In genomic region chr14:61491224-61491623, GRCh38 we compare ENCODE assay signal across 16 cellular contexts.
DNase-seq lines count a peak whose midpoint lies in the region; ATAC-seq and TF ChIP-seq lines count a peak whose summit lies in the region.
"Had no signal": no experiment of that assay in that cellular context is flagged by ENCODE, and none has a peak within 500 bp of the region (broad histone marks: within the 10 kb centered on the region; RNA-seq: fewer than 3 reads in every experiment).

No MANE protein-coding gene starts in this region.

- H3K27ac ChIP-seq in OCI-LY1 (ENCODE audit: low read depth, low read length, poor library complexity, severe bottlenecking) (peak overlapping the region; percentile 22), layer of hippocampus (ENCODE audit: low read depth, low read length) (peak overlapping the region; percentile 70), spleen (peak overlapping the region in 7 of 8 donors; percentile 56 to 89 (median 81))

- no peaks in the 10 kb centered on the region for H3K9me2 ChIP-seq in OCI-LY1 (ENCODE audit: low read depth, low read length)

- H3K9me3 ChIP-seq in OCI-LY1 (ENCODE audit: low read length) (no peaks in the 10 kb centered on the region), spleen (no peaks in the 10 kb centered on the region)

- TF ChIP-seq POLR2A in spleen (IDR thresholded peaks at IDR 0.05) = no peak

- TF ChIP-seq CTCF in OCI-LY1 (IDR thresholded peaks at IDR 0.05; ENCODE audit: low read length) (no peak), spleen (IDR thresholded peaks at IDR 0.05 in 8 of 11, conservative IDR thresholded peaks at IDR 0.05 in 3 of 11) (no peak)

- H3F3A ChIP-seq in OCI-LY1 (ENCODE audit: insufficient read depth, low read length) = no peaks in the 10 kb centered on the region

- 0 to 32% (median 0%) methylated on average over 1 of the region's 1 CpG for WGBS in spleen, 5 donors

- H3K4me2 ChIP-seq in OCI-LY1 (ENCODE audit: low read length) = no peak overlapping the region

- H3K36me3 ChIP-seq in OCI-LY1 (ENCODE audit: insufficient read depth, low read length) = no peaks in the 10 kb centered on the region
- H3K36me3 ChIP-seq in spleen = peaks cover 0 to 65% (median 10%) of the 10 kb centered on the region in 6 donors

- no peak overlapping the region for H2AFZ ChIP-seq in OCI-LY1 (ENCODE audit: low read length)

- no peaks in the 10 kb centered on the region for H4K20me1 ChIP-seq in OCI-LY1 (ENCODE audit: insufficient read depth, low read length)

- intact Hi-C loops in spleen (cut with DNase I; ENCODE audit: low total_unique reads) = no loop called here

- H3K4me3 ChIP-seq in OCI-LY1 (ENCODE audit: low read depth, low read length, poor library complexity, severe bottlenecking) (no peak overlapping the region), spleen (peak overlapping the region in 1 of 8 donors; percentile 47)

- no peaks in the 10 kb centered on the region for H3K79me2 ChIP-seq in OCI-LY1 (ENCODE audit: insufficient read depth, low read length)

- H3K27me3 ChIP-seq in OCI-LY1 (ENCODE audit: insufficient read depth, low read length) (no peaks in the 10 kb centered on the region), layer of hippocampus (ENCODE audit: control insufficient read depth, insufficient read depth, low read length) (no peaks in the 10 kb centered on the region), spleen (replicated peaks in 1 of 7) (no peaks in the 10 kb centered on the region)

- H3K4me1 ChIP-seq in OCI-LY1 (ENCODE audit: insufficient read depth, low read length, severe bottlenecking) (peaks cover 56% of the 10 kb centered on the region), spleen (peaks cover 11 to 94% (median 46%) of the 10 kb centered on the region in 6 donors)

- peak; percentile 35 for DNase-seq in H4 (ENCODE audit: low spot score)
- DNase-seq in spleen = no peak
- no peak for DNase-seq in NCI-H187 treated with DMSO at 0.1 percent for 48 hours (lab: John Stamatoyannopoulos, UW)
- DNase-seq in AG08395 (ENCODE audit: low spot score) = no peak
- DNase-seq: activated CD4-positive, alpha-beta T cell treated with anti-CD3 and anti-CD28 coated beads for 48 hours; activated gamma-delta T cell; aorta; endodermal cell; HFFc6; KBM-7; kidney glomerular epithelial cell; NCI-H2171; stimulated activated CD4-positive, alpha-beta T cell treated with anti-CD3 and anti-CD28 coated beads, Interleukin-2, amount 100 ng/mL, for 48 hours had no signal

- H3K9ac ChIP-seq in OCI-LY1 (ENCODE audit: low read length) = no peak overlapping the region

- no peak for ATAC-seq in GM21515 (IDR thresholded peaks at IDR 0.05; ENCODE audit: unreplicated experiment)

Comparison
In these comparisons a context has a peak if more than half of its experiments do, and no peak if none do; other contexts are left out.
1. H3K27ac ChIP-seq: peak in every context shown above with its lines; median percentile 81 in spleen; 70 in layer of hippocampus; 22 in OCI-LY1.